6 cellular contexts compared by ENCODE assay signal in the genomic region with DNA sequence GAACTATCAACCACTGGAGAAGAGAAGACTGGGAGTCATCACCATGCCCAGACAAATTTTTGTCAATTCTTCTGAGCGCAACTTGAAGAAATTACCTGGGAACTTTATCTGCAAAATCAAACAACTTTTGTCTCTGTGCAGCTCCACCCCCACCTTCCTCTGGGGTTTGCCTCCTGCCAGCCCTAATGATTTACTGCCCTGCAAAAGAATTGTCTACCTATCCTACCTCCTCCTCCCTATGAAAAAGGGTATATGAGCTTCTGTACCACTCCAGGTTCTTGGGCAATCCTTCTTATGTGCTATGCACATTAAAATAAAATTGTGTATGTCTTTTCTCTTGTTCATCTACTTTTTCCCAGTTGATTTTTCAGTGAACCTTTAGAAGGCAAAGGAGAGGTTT.
"Had no signal": no experiment of that assay in that cellular context is flagged by ENCODE, and none has a peak within 500 bp of the region (broad histone marks: within the 10 kb centered on the region; RNA-seq: fewer than 3 reads in every experiment).

No MANE protein-coding gene starts in this region.

- H3K9me3 Mint-ChIP-seq: HFFc6 had no signal

- DNase-seq: H9, HCEC 1CT, HFFc6, IMR-90, KBM-7 had no signal

- H3K27ac Mint-ChIP-seq: GM23338, H9, HFFc6 had no signal

- H3K4me3 ChIP-seq: GM23338 had no signal

- H3K4me3 Mint-ChIP-seq: GM23338, H9, HFFc6 had no signal

- H3K4me2 ChIP-seq: GM23338 had no signal

- H2AFZ ChIP-seq: GM23338 had no signal
